In the genomic region with DNA sequence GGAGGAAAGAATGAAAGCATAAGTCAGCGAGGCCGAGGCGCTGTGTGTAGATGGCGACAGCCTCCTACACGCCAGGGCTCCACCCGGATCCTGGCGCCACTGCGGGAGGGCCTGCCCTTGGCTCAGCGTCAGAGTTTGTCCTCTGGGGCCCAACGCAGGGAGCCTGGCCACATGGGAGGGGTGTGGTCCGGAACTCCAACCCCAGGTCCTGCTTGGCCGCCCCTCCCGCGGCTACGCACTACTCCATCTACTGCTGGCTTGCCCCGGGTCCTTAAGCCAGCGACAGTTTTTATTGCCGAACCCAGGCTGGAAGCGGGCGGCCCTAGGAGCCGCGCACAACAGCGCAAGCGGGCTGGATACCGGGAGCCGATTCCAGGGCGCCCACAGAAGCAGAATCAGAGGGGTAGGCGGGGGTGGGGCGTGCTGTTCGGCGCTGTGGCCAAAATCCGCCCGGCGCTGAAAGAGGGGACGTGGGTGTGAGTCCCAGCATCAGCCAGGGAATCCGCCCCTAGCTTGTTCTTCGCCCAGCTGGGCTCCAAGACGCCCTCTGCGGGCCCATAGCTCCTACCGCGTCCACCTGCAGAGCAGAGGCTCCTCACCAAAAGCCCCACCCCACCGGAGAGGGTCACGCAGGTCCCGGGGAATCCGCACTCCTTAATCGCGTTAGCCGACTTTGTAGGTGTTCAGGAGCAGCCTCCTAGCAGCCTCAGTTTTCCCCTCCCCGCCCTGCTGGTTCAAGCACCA, we compare ENCODE assay signal across 8 cellular contexts. TPM values are rescaled to one million over a fixed set of nuclear protein-coding genes. Genes with fewer than 3 reads are reported as not detected.
DNase-seq lines count a peak whose midpoint lies in the region; ATAC-seq and TF ChIP-seq lines count a peak whose summit lies in the region.

No MANE protein-coding gene starts in this region.

- peak overlapping the region; percentile 51 for H3K4me3 ChIP-seq in Loucy (ENCODE audit: low read length, poor library complexity, severe bottlenecking)
- peak overlapping the region; percentile 41 to 65 (median 51) for H3K4me3 ChIP-seq in mammary epithelial cell (replicated peaks in 1 of 3; ENCODE audit: insufficient read depth in 1 of 3, low read depth in 2 of 3, low read length in 3 of 3)

- H3K9me2 ChIP-seq in Loucy (replicated peaks; ENCODE audit: low read depth, low read length) = no peaks in the 10 kb centered on the region

- H3K36me3 Mint-ChIP-seq in T-helper 17 cell (ENCODE audit: low read depth) = no peaks in the 10 kb centered on the region

- TF ChIP-seq CTCF in Loucy (conservative IDR thresholded peaks at IDR 0.05; ENCODE audit: low read length) (peak; percentile 42), mammary epithelial cell (conservative IDR thresholded peaks at IDR 0.05 in 1 of 2, IDR thresholded peaks at IDR 0.05 in 1 of 2; ENCODE audit: extremely low read depth in 1 of 2, insufficient read depth in 1 of 2, low read depth in 1 of 2, low read length in 2 of 2) (peak; percentile 12 to 70)

- peak overlapping the region; percentile 39 for H3K4me2 ChIP-seq in Loucy (ENCODE audit: low read depth, low read length, poor library complexity, severe bottlenecking)
- H3K4me2 ChIP-seq in mammary epithelial cell (ENCODE audit: insufficient read depth, low read depth, low read length) = peak overlapping the region; percentile 99

- H3K4me1 ChIP-seq in Loucy (ENCODE audit: insufficient read depth, low read length, poor library complexity, severe bottlenecking) (peaks cover 34% of the 10 kb centered on the region), mammary epithelial cell (ENCODE audit: insufficient read depth, low read length) (peaks cover 34% of the 10 kb centered on the region)

- H3K79me2 ChIP-seq in Loucy (ENCODE audit: insufficient read depth, low read length) (peaks cover 27% of the 10 kb centered on the region; the same call in 1 of the 2 replicates), mammary epithelial cell (ENCODE audit: insufficient read depth, low read length) (no peaks in the 10 kb centered on the region)

- H3K27me3 ChIP-seq in Loucy (ENCODE audit: insufficient read depth, low read length, poor library complexity, severe bottlenecking) = no peaks in the 10 kb centered on the region
- no peaks in the 10 kb centered on the region for H3K27me3 ChIP-seq in mammary epithelial cell (ENCODE audit: insufficient read depth, low read length)

- no peak overlapping the region for H3K27ac Mint-ChIP-seq in T-helper 17 cell

- BruUV-seq in mammary epithelial cell (replicated peaks; lab: Mats Ljungman, UMichigan) = no TSS peak

- no peaks in the 10 kb centered on the region for H4K20me1 ChIP-seq in Loucy (ENCODE audit: insufficient read depth, low read length, poor library complexity, severe bottlenecking)
- no peaks in the 10 kb centered on the region for H4K20me1 ChIP-seq in mammary epithelial cell (ENCODE audit: insufficient read depth, low read length)

- peak; percentile 61 for ATAC-seq in T-helper 17 cell
- no peak for ATAC-seq in HG03159 (IDR thresholded peaks at IDR 0.05; ENCODE audit: unreplicated experiment)

- peaks cover 29% of the 10 kb centered on the region for H3K27me3 Mint-ChIP-seq in T-helper 17 cell

- no peaks in the 10 kb centered on the region for H3K36me3 ChIP-seq in Loucy (ENCODE audit: insufficient read depth, low read length)
- H3K36me3 ChIP-seq in mammary epithelial cell (ENCODE audit: insufficient read depth, low read length) = no peaks in the 10 kb centered on the region

- H3K9me3 ChIP-seq in Loucy (ENCODE audit: insufficient read depth, low read depth, low read length) (no peaks in the 10 kb centered on the region), T-helper 17 cell (ENCODE audit: control insufficient read depth, low read length, poor library complexity, severe bottlenecking) (no peaks in the 10 kb centered on the region), mammary epithelial cell (replicated peaks; ENCODE audit: insufficient read depth, low read length) (no peaks in the 10 kb centered on the region)

- H3F3A ChIP-seq in Loucy (ENCODE audit: low read depth) = peaks cover 7% of the 10 kb centered on the region; the same call in 1 of the 2 replicates

- CTCF ChIA-PET in mammary epithelial cell (lab: Charles Lee; ENCODE audit: low non-redundant PET) = interaction anchor here (0.5 to 1.4 kb wide), 5 partner anchors 14 to 76 kb away, joined by 3 to 16 read pairs (median 8); no protein-coding TSS in a partner anchor

- intact Hi-C loops in mammary epithelial cell (cut with micrococcal nuclease) = loop anchor here (1.0 to 5.0 kb wide), 3 partner anchors 34 to 72 kb away; a partner anchor contains a TSS

- DNase-seq in NCI-H1092 treated with DMSO at 0.1 percent for 48 hours (lab: John Stamatoyannopoulos, UW) = peak; percentile 34
- DNase-seq in NCI-H1092 (lab: John Stamatoyannopoulos, UW) = no peak
- peak; percentile 20 to 36 (median 36) for DNase-seq in T-helper 17 cell
- DNase-seq in mammary epithelial cell = peak; percentile 64
- DNase-seq in iris pigment epithelial cell (ENCODE audit: low read depth) = peak; percentile 52
- DNase-seq in stimulated activated CD4-positive, alpha-beta T cell treated with anti-CD3 and anti-CD28 coated beads, Interleukin-15, amount 100 ng/mL, for 24 hours = peak; percentile 68

- H2AFZ ChIP-seq in Loucy (ENCODE audit: low read length) (no peak overlapping the region), mammary epithelial cell (ENCODE audit: low read depth, low read length) (peak overlapping the region; percentile 99)

- H3K4me1 Mint-ChIP-seq in T-helper 17 cell = peaks cover 22% of the 10 kb centered on the region

- peak overlapping the region; percentile 88 for H3K4me3 Mint-ChIP-seq in T-helper 17 cell

- H3K9ac ChIP-seq in Loucy (ENCODE audit: low read depth, low read length, poor library complexity, severe bottlenecking) (no peak overlapping the region), mammary epithelial cell (ENCODE audit: insufficient read depth, low read length) (peak overlapping the region; percentile 11)

- H3K27ac ChIP-seq in mammary epithelial cell (ENCODE audit: insufficient read depth, low read depth, low read length) = no peak overlapping the region

- dilution Hi-C loops in mammary epithelial cell (cut with HindIII; ENCODE audit: low sequenced_read_pairs) = no loop called here

- WGBS in mammary epithelial cell (ENCODE audit: low coverage, missing lambda C conversion rate) = 2% methylated on average over 18 of the region's 49 CpGs

- in situ Hi-C loops in mammary epithelial cell (cut with MboI; ENCODE audit: low sequenced_read_pairs in 2 of 2) = loop anchor here in 1 of 2 donors (10.0 kb wide), 1 partner anchor 52 kb away; no protein-coding TSS in a partner anchor

RNA-seq across cellular contexts. Expression of a gene that starts 4.5 kb away (rescaled TPM):
- total RNA-seq in T-helper 17 cell (not detected), mammary epithelial cell (1 to 10 TPM; 1.5 to 2.3 TPM)
- 0.92 TPM for polyA plus RNA-seq in mammary epithelial cell
- polyA minus RNA-seq in mammary epithelial cell = not detected

RNA-seq across cellular contexts. Expression of a gene that starts 35.3 kb away (rescaled TPM):
- total RNA-seq in T-helper 17 cell = 10 to 100 TPM; 40.8 to 51.5 TPM
- total RNA-seq in mammary epithelial cell = 100 to 1,000 TPM in 1 of 2 donors, 10 to 100 TPM in 1; 79.4 to 102 TPM
- 104 TPM for polyA plus RNA-seq in mammary epithelial cell
- 101 TPM for polyA minus RNA-seq in mammary epithelial cell

RNA-seq across cellular contexts. Expression of a gene that starts 35.4 kb away (rescaled TPM):
- total RNA-seq in T-helper 17 cell (1 to 10 TPM in 1 of 2 donors, under 1 TPM in 1; 0.65 to 1.1 TPM), mammary epithelial cell (1 to 10 TPM in 1 of 2 donors, under 1 TPM in 1; 0.59 to 2.7 TPM)
- 0.95 TPM for polyA plus RNA-seq in mammary epithelial cell
- 0.47 TPM for polyA minus RNA-seq in mammary epithelial cell
